8 cellular contexts compared by ENCODE assay signal in genomic region chr16:83113317-83113716, GRCh38.
DNase-seq lines count a peak whose midpoint lies in the region; ATAC-seq, FAIRE-seq and TF ChIP-seq lines count a peak whose summit lies in the region.

No MANE protein-coding gene starts in this region.

- TF ChIP-seq CTCF in WERI-Rb-1 (IDR thresholded peaks at IDR 0.05; ENCODE audit: low read depth, low read length) (peak; percentile 42), mesothelial cell of epicardium (IDR thresholded peaks at IDR 0.05; ENCODE audit: unreplicated experiment) (no peak)

- H3K27me3 Mint-ChIP-seq in mesothelial cell of epicardium (ENCODE audit: low read depth): peaks cover 24% of the 10 kb centered on the region

- H3K4me3 Mint-ChIP-seq in mesothelial cell of epicardium: no peak overlapping the region

- H3K27ac ChIP-seq in WERI-Rb-1: no peak overlapping the region

- H3K4me3 ChIP-seq in WERI-Rb-1 (ENCODE audit: low read depth, low read length): no peak overlapping the region

- H3K36me3 Mint-ChIP-seq in mesothelial cell of epicardium: no peaks in the 10 kb centered on the region

- no peak overlapping the region for H3K27ac Mint-ChIP-seq in mesothelial cell of epicardium

- peak; percentile 19 for DNase-seq in stimulated activated CD4-positive, alpha-beta T cell treated with anti-CD3 and anti-CD28 coated beads, Interleukin-15, amount 100 ng/mL, for 24 hours
- no peak for DNase-seq in stimulated activated CD4-positive, alpha-beta T cell treated with anti-CD3 and anti-CD28 coated beads, Interleukin-1b, Interleukin-23, amount 100 ng/mL, for 48 hours
- DNase-seq in WERI-Rb-1 (peak; percentile 17), hypothalamus (lab: John Stamatoyannopoulos, UW) (peak in 31 of 51 donors; percentile 4 to 72 (median 25)), mesothelial cell of epicardium (ENCODE audit: low spot score in 2 of 2, unreplicated experiment in 2 of 2) (no peak), GM19239 (ENCODE audit: insufficient read length, low spot score) (no peak)

- H3K27me3 ChIP-seq in WERI-Rb-1 (ENCODE audit: insufficient read depth, low read depth, severe bottlenecking): no peaks in the 10 kb centered on the region

- ATAC-seq in HG02642 (IDR thresholded peaks at IDR 0.05; ENCODE audit: poor library complexity, unreplicated experiment): no peak
- ATAC-seq in HG03159 (IDR thresholded peaks at IDR 0.05; ENCODE audit: unreplicated experiment): no peak

- no peaks in the 10 kb centered on the region for H3K9me3 ChIP-seq in WERI-Rb-1 (ENCODE audit: severe bottlenecking)

- no peaks in the 10 kb centered on the region for H3K4me1 Mint-ChIP-seq in mesothelial cell of epicardium

- H3K9me3 Mint-ChIP-seq in mesothelial cell of epicardium: no peaks in the 10 kb centered on the region

- FAIRE-seq in GM19239 (lab: Jason Lieb, UNC): no peak

- H3K36me3 ChIP-seq in WERI-Rb-1: no peaks in the 10 kb centered on the region

Comparison
In these comparisons a context has a peak if more than half of its experiments do, and no peak if none do; other contexts are left out.
1. DNase-seq: peak in stimulated activated CD4-positive, alpha-beta T cell treated with anti-CD3 and anti-CD28 coated beads, Interleukin-15, amount 100 ng/mL, for 24 hours (single experiment), WERI-Rb-1 (single experiment) and hypothalamus (31 of 51); none in stimulated activated CD4-positive, alpha-beta T cell treated with anti-CD3 and anti-CD28 coated beads, Interleukin-1b, Interleukin-23, amount 100 ng/mL, for 48 hours (single experiment), mesothelial cell of epicardium (0 of 2) and GM19239 (single experiment).